Comparison of ENCODE assay signal across 8 cellular contexts in the genomic region with DNA sequence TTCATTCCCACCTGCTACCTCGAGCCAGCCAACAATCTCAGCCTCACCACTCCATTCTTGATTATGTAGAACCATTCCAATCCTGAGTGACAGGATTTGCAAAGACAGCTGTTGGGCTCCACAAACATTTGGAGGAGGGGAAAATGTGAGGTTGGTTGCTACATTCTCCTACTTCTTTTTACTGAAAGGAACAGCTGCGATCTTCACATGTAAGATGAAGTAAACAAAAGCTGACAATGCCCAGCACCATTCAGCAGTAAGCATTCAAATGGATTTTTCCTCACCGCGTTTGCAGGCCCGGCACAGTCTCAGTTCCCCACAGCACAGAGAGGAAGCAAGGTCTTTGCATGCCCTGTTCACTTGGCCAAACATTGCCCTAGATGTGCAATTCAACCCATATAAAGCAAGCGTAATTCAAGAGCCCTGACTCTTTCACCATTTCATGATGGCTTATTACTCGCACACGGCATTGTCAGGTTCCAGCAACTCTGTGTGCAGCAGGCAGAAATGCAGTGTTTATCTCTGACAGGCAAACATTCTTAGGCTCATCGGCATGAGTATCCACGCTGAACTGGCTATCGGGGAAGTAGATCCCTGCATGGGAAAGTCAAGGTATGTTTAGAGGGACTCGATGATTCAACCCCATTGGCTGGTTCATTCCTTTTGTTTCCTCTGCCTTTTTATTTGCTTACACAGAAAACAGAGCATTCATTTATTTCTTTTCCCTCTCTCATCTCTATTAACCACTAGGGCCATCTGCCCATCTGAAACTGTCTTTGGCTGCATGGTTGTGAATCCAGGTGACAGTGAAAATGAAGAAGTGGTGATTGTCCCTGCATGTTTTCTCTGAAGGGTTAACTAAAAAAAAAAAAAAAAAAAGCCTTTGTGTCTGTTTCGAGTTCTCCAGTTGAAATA.
DNase-seq lines count a peak whose midpoint lies in the region; ATAC-seq, FAIRE-seq and TF ChIP-seq lines count a peak whose summit lies in the region.

No MANE protein-coding gene starts in this region.

- peaks cover 34% of the 10 kb centered on the region for H3K4me1 Mint-ChIP-seq in activated CD4-positive, alpha-beta T cell treated with anti-CD3 and anti-CD28 coated beads, Interleukin-2, amount 10 ng/mL, durations not matched to agents 24 days and 14 days

- H3K27me3 ChIP-seq in MM.1S (replicated peaks; ENCODE audit: insufficient read depth, low read length) (no peaks in the 10 kb centered on the region), pancreas (no peaks in the 10 kb centered on the region)

- H3K27me3 Mint-ChIP-seq in activated CD4-positive, alpha-beta T cell treated with anti-CD3 and anti-CD28 coated beads, Interleukin-2, amount 10 ng/mL, durations not matched to agents 24 days and 14 days = no peaks in the 10 kb centered on the region

- WGBS in pancreas, 2 donors = 37 to 41% methylated on average over 13 of the region's 13 CpGs

- peaks cover 55% of the 10 kb centered on the region for H3F3A ChIP-seq in MM.1S (ENCODE audit: insufficient read depth, low read length)

- H2AFZ ChIP-seq in MM.1S (ENCODE audit: low read length) = peak overlapping the region; percentile 65

- intact Hi-C loops in pancreas (cut with DNase I) = no loop called here
- intact Hi-C loops in activated CD4-positive, alpha-beta T cell treated with anti-CD3 and anti-CD28 coated beads, Interleukin-2, amount 10 ng/mL, durations not matched to agents 24 days and 14 days (cut with micrococcal nuclease) = no loop called here

- DNase-seq in G401 (ENCODE audit: low spot score) (peak; percentile 81), MM.1S (peak; percentile 79), pancreas (peak in 3 of 6 donors; percentile 20 to 41 (median 29)), GM19240 (ENCODE audit: insufficient read length, low spot score) (no peak)
- DNase-seq in activated CD4-positive, alpha-beta T cell treated with anti-CD3 and anti-CD28 coated beads, Interleukin-2, amount 10 ng/mL, durations not matched to agents 24 days and 14 days = no peak
- DNase-seq in activated CD8-positive, alpha-beta memory T cell treated with anti-CD3 and anti-CD28 coated beads, Interleukin-2, amount 50 U/mL, for 48 hours = no peak

- H3K4me1 ChIP-seq in MM.1S (ENCODE audit: low read length) = peaks cover 88% of the 10 kb centered on the region
- H3K4me1 ChIP-seq in pancreas = peaks cover 0 to 8% (median 0%) of the 10 kb centered on the region in 3 donors

- H3K4me3 Mint-ChIP-seq in activated CD4-positive, alpha-beta T cell treated with anti-CD3 and anti-CD28 coated beads, Interleukin-2, amount 10 ng/mL, durations not matched to agents 24 days and 14 days = no peak overlapping the region

- H3K9me3 Mint-ChIP-seq in activated CD4-positive, alpha-beta T cell treated with anti-CD3 and anti-CD28 coated beads, Interleukin-2, amount 10 ng/mL, durations not matched to agents 24 days and 14 days = no peaks in the 10 kb centered on the region

- H3K36me3 Mint-ChIP-seq in activated CD4-positive, alpha-beta T cell treated with anti-CD3 and anti-CD28 coated beads, Interleukin-2, amount 10 ng/mL, durations not matched to agents 24 days and 14 days (ENCODE audit: low read depth) = peaks cover 3% of the 10 kb centered on the region

- no peak overlapping the region for H3K27ac Mint-ChIP-seq in activated CD4-positive, alpha-beta T cell treated with anti-CD3 and anti-CD28 coated beads, Interleukin-2, amount 10 ng/mL, durations not matched to agents 24 days and 14 days

- TF ChIP-seq CTCF in MM.1S (IDR thresholded peaks at IDR 0.05; ENCODE audit: low read length) (no peak), pancreas (IDR thresholded peaks at IDR 0.05) (no peak)

- in situ Hi-C loops in G401 (cut with HindIII; ENCODE audit: low sequenced_read_pairs) = no loop called here

- H3K9me3 ChIP-seq in MM.1S (replicated peaks; ENCODE audit: insufficient read depth, low read length) (no peaks in the 10 kb centered on the region), pancreas (no peaks in the 10 kb centered on the region)

- H3K9me2 ChIP-seq in MM.1S (replicated peaks; ENCODE audit: insufficient read depth, low read length) = no peaks in the 10 kb centered on the region

- ATAC-seq in GM21447 (IDR thresholded peaks at IDR 0.05; ENCODE audit: unreplicated experiment) (peak; percentile 39), pancreas (peak; percentile 76 to 85 (median 83))

- H3K36me3 ChIP-seq in MM.1S (replicated peaks; ENCODE audit: insufficient read depth, low read length) (no peaks in the 10 kb centered on the region), pancreas (no peaks in the 10 kb centered on the region)

- H3K9ac ChIP-seq in MM.1S (ENCODE audit: low read length) = peak overlapping the region; percentile 62

- H3K27ac ChIP-seq in MM.1S (ENCODE audit: low read length) = peak overlapping the region; percentile 97
- H3K27ac ChIP-seq in cingulate gyrus (ENCODE audit: low read depth, low read length) = peak overlapping the region; percentile 62
- peak overlapping the region in 2 of 4 donors; percentile 7 to 19 for H3K27ac ChIP-seq in pancreas

- peak overlapping the region; percentile 93 for H3K4me2 ChIP-seq in MM.1S (ENCODE audit: low read depth, low read length)

- H3K4me3 ChIP-seq in MM.1S (ENCODE audit: low read length) (peak overlapping the region; percentile 54), pancreas (peak overlapping the region in 1 of 4 donors; percentile 4)

- H3K79me2 ChIP-seq in MM.1S (ENCODE audit: low read length) = no peaks in the 10 kb centered on the region

- FAIRE-seq in pancreas (lab: Jason Lieb, UNC) = no peak

- H4K20me1 ChIP-seq in MM.1S (ENCODE audit: insufficient read depth, low read length) = no peaks in the 10 kb centered on the region

Comparison
In these comparisons a context has a peak if more than half of its experiments do, and no peak if none do; other contexts are left out.
1. DNase-seq: peak in G401 (single experiment) and MM.1S (single experiment); none in activated CD4-positive, alpha-beta T cell treated with anti-CD3 and anti-CD28 coated beads, Interleukin-2, amount 10 ng/mL, durations not matched to agents 24 days and 14 days (single experiment), activated CD8-positive, alpha-beta memory T cell treated with anti-CD3 and anti-CD28 coated beads, Interleukin-2, amount 50 U/mL, for 48 hours (single experiment) and GM19240 (single experiment).